Comparison of ENCODE assay signal across 16 cellular contexts in the genomic region with DNA sequence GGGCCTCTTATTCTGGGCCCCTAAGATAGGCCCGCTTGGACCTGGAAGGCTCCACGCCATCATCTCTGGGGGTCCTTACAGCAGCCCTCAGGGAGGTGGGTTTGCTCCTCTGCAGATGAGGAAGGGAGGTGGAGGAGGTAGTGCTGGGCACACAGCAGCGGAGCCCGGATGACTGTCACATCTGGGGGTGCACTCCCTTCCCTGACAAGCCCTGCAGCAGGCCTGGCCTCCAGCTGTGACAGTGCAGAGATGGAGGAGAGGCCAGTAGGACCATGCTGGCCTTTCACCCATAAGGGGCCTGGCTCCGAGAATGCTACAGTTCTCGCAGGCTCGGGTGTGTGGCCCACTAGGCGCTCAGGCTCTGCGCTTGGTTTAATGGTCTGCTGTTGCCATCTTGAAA. TPM values are rescaled to one million over a fixed set of nuclear protein-coding genes. Genes with fewer than 3 reads are reported as not detected.
A peak's percentile ranks its signal among the peaks of the same experiment; 100 is the strongest.
DNase-seq lines count a peak whose midpoint lies in the region; ATAC-seq and TF ChIP-seq lines count a peak whose summit lies in the region.
"Had no signal": no experiment of that assay in that cellular context is flagged by ENCODE, and none has a peak within 500 bp of the region (broad histone marks: within the 10 kb centered on the region; RNA-seq: fewer than 3 reads in every experiment).

No MANE protein-coding gene starts in this region.

- H2AFZ ChIP-seq in osteoblast (ENCODE audit: low read length) = no peak overlapping the region
- H2AFZ ChIP-seq: GM23338 had no signal

- no peaks in the 10 kb centered on the region for H3K36me3 Mint-ChIP-seq in chondrocyte (ENCODE audit: low read depth)

- H3K4me2 ChIP-seq in osteoblast (ENCODE audit: insufficient read depth, low read length) = no peak overlapping the region
- H3K4me2 ChIP-seq: GM23338 had no signal

- no peaks in the 10 kb centered on the region for H3K9me3 Mint-ChIP-seq in chondrocyte (ENCODE audit: low read depth)
- H3K9me3 Mint-ChIP-seq: CD4-positive, alpha-beta T cell; GM23338 had no signal

- H3K36me3 ChIP-seq in RWPE2 (ENCODE audit: low read depth) = no peaks in the 10 kb centered on the region
- H3K36me3 ChIP-seq in osteoblast (ENCODE audit: insufficient read depth, low read length) = no peaks in the 10 kb centered on the region
- H3K36me3 ChIP-seq in suprapubic skin = no peaks in the 10 kb centered on the region

- TF ChIP-seq EP300 in suprapubic skin (IDR thresholded peaks at IDR 0.05) = no peak

- H4K20me1 ChIP-seq in osteoblast (ENCODE audit: insufficient read depth, low read length) = no peaks in the 10 kb centered on the region

- H3K27me3 Mint-ChIP-seq in chondrocyte (ENCODE audit: low read depth) = peaks cover 21% of the 10 kb centered on the region
- H3K27me3 Mint-ChIP-seq: CD4-positive, alpha-beta T cell had no signal

- H3K4me3 Mint-ChIP-seq in chondrocyte (ENCODE audit: unreplicated experiment) = no peak overlapping the region
- H3K4me3 Mint-ChIP-seq: B cell; CD4-positive, alpha-beta T cell; GM23338 had no signal

- no peak for TF ChIP-seq POLR2A in suprapubic skin (IDR thresholded peaks at IDR 0.05)

- 93% methylated on average over 5 of the region's 9 CpGs for WGBS in suprapubic skin

- H3K27me3 ChIP-seq in RWPE2 (ENCODE audit: insufficient read depth, poor library complexity, severe bottlenecking) (peaks cover 11% of the 10 kb centered on the region), osteoblast (ENCODE audit: insufficient read depth, low read length) (peaks cover 22% of the 10 kb centered on the region), suprapubic skin (peaks cover 12% of the 10 kb centered on the region)

- H3K4me3 ChIP-seq in RWPE2 (ENCODE audit: severe bottlenecking) = no peak overlapping the region
- H3K4me3 ChIP-seq in osteoblast (ENCODE audit: insufficient read depth, low read length) = no peak overlapping the region
- no peak overlapping the region for H3K4me3 ChIP-seq in suprapubic skin
- H3K4me3 ChIP-seq: GM12878, GM23338 had no signal

- H3K9me3 ChIP-seq in RWPE2 (ENCODE audit: severe bottlenecking) = no peaks in the 10 kb centered on the region
- no peaks in the 10 kb centered on the region for H3K9me3 ChIP-seq in osteoblast (ENCODE audit: low read depth, low read length)
- H3K9me3 ChIP-seq in suprapubic skin = no peaks in the 10 kb centered on the region

- peak; percentile 37 for DNase-seq in RWPE2 (ENCODE audit: low spot score)
- peak; percentile 59 for DNase-seq in chondrocyte (ENCODE audit: low spot score)
- peak; percentile 3 for DNase-seq in osteoblast (ENCODE audit: insufficient read length, low spot score, missing footprints)
- DNase-seq in suprapubic skin (ENCODE audit: low spot score in 2 of 2) = peak; percentile 28 to 53
- no peak for DNase-seq in cerebellum (ENCODE audit: low spot score)
- DNase-seq: C1 segment of cervical spinal cord; CD4-positive, alpha-beta T cell; DMS79; H7 had no signal

- no peaks in the 10 kb centered on the region for H3K79me2 ChIP-seq in osteoblast (ENCODE audit: insufficient read depth, low read length)

- ATAC-seq in RWPE2 (ENCODE audit: low read depth) (no peak), HG03354 (IDR thresholded peaks at IDR 0.05; ENCODE audit: poor library complexity, severe bottlenecking, unreplicated experiment) (no peak), GM18520 (IDR thresholded peaks at IDR 0.05; ENCODE audit: unreplicated experiment) (no peak)
- ATAC-seq: GM12878, GM23338 had no signal

- no peaks in the 10 kb centered on the region for H3K4me1 ChIP-seq in RWPE2 (ENCODE audit: insufficient read depth, poor library complexity, severe bottlenecking)
- no peaks in the 10 kb centered on the region for H3K4me1 ChIP-seq in osteoblast (ENCODE audit: insufficient read depth, low read length)
- no peaks in the 10 kb centered on the region for H3K4me1 ChIP-seq in suprapubic skin

- H3K27ac Mint-ChIP-seq in chondrocyte (ENCODE audit: unreplicated experiment) = no peak overlapping the region
- H3K27ac Mint-ChIP-seq: B cell; CD4-positive, alpha-beta T cell; GM23338 had no signal

- peaks cover 2% of the 10 kb centered on the region for H3K4me1 Mint-ChIP-seq in chondrocyte (ENCODE audit: low read depth)
- H3K4me1 Mint-ChIP-seq: B cell had no signal

- TF ChIP-seq CTCF in RWPE2 (IDR thresholded peaks at IDR 0.05; ENCODE audit: poor library complexity, severe bottlenecking) (no peak), chondrocyte (IDR thresholded peaks at IDR 0.05) (no peak), osteoblast (IDR thresholded peaks at IDR 0.05; ENCODE audit: extremely low read depth, low read depth, low read length) (no peak), suprapubic skin (IDR thresholded peaks at IDR 0.05) (no peak)

- H3K27ac ChIP-seq in RWPE2 (ENCODE audit: poor library complexity, severe bottlenecking) (no peak overlapping the region), osteoblast (ENCODE audit: low read depth, low read length) (no peak overlapping the region), suprapubic skin (no peak overlapping the region)

RNA-seq across cellular contexts. Expression of a gene that starts 9.2 kb away (rescaled TPM):
- not detected in 3 replicates for total RNA-seq in chondrocyte
- total RNA-seq in osteoblast = not detected in 2 replicates
- total RNA-seq in suprapubic skin = not detected
- not detected for total RNA-seq in cerebellum
- total RNA-seq: B cell; CD4-positive, alpha-beta T cell; G401; GM12878; GM23338; H7; HT-29 had no signal

RNA-seq across cellular contexts. Expression of a gene that starts 16.7 kb away (rescaled TPM):
- total RNA-seq in chondrocyte = not detected in 3 replicates
- not detected in 2 replicates for total RNA-seq in osteoblast
- not detected for total RNA-seq in suprapubic skin
- not detected for total RNA-seq in cerebellum
- total RNA-seq: B cell; CD4-positive, alpha-beta T cell; G401; GM12878; GM23338; H7 had no signal

RNA-seq across cellular contexts. Expression of a gene that starts 31.5 kb away (rescaled TPM):
- 0.31 to 3.2 TPM (median 0.67 TPM) in 3 replicates for total RNA-seq in chondrocyte
- under 0.01 TPM in 2 replicates for total RNA-seq in osteoblast
- 1 to 10 TPM in 2 of 4 donors, not detected in 2; 1.3 to 1.4 TPM for total RNA-seq in suprapubic skin
- total RNA-seq in cerebellum = 13.6 TPM
- total RNA-seq: B cell, G401, GM12878, H7, HT-29 had no signal

RNA-seq across cellular contexts. Expression of a gene that starts 52.6 kb away (rescaled TPM):
- total RNA-seq in chondrocyte (0.10 to 1.1 TPM (median 0.17 TPM) in 3 replicates), osteoblast (under 0.01 and 0.29 TPM in 2 replicates), suprapubic skin (1 to 10 TPM; 1.0 to 3.9 (median 2.3) TPM), cerebellum (2.9 TPM)
- total RNA-seq: B cell; CD4-positive, alpha-beta T cell; G401; GM12878 had no signal
